1 cellular context compared by ENCODE assay signal in genomic region chr17:3712811-3713463, GRCh38.
A peak's percentile ranks its signal among the peaks of the same experiment; 100 is the strongest.
TF ChIP-seq lines count a peak whose summit lies in the region.

No MANE protein-coding gene starts in this region.

TF ChIP-seq in K562, 482 proteins besides CTCF, POLR2A, EP300 and RAD21 (continued from another document):
- TF ChIP-seq ETV6 (IDR thresholded peaks at IDR 0.05; ENCODE audit: borderline replicate concordance in 1 of 2, low read depth in 2 of 2, low read length in 1 of 2) (no peak), ETV6 (CRISPR knock-in tag; IDR thresholded peaks at IDR 0.05; ENCODE audit: borderline replicate concordance) (no peak), NFRKB (IDR thresholded peaks at IDR 0.05; ENCODE audit: low read depth) (no peak), ZNF639 (CRISPR knock-in tag; conservative IDR thresholded peaks at IDR 0.05 in 1 of 2, IDR thresholded peaks at IDR 0.05 in 1 of 2) (no peak), SNIP1 (IDR thresholded peaks at IDR 0.05; ENCODE audit: low read depth) (no peak), BRF1 (IDR thresholded peaks at IDR 0.05; ENCODE audit: borderline replicate concordance, extremely low read depth, insufficient read length) (no peak), CUX1 (CRISPR knock-in tag; IDR thresholded peaks at IDR 0.05) (no peak), HES1 (IDR thresholded peaks at IDR 0.05; ENCODE audit: low read depth) (0 out of 2 replicates have a peak, but pooled peaks have one; percentile 37), SIN3A (IDR thresholded peaks at IDR 0.05; ENCODE audit: borderline replicate concordance in 2 of 2, control insufficient read depth in 1 of 2, low read depth in 2 of 2, low read length in 2 of 2) (no peak), HDAC1 (IDR thresholded peaks at IDR 0.05) (peak in 1 of 2 experiments; percentile 59; a peak in 2 of 4 replicates), KLF13 (tag; IDR thresholded peaks at IDR 0.05; ENCODE audit: borderline replicate concordance, low read depth) (no peak), TEAD2 (tag; IDR thresholded peaks at IDR 0.05) (no peak), KDM1A (IDR thresholded peaks at IDR 0.05) (peak; percentile 67 to 76; a peak in 3 of 4 replicates)
